ENCODE assay signal across 26 cellular contexts in genomic region chr4:41424541-41424940, GRCh38.
"Had no signal": no experiment of that assay in that cellular context is flagged by ENCODE, and none has a peak within 500 bp of the region (broad histone marks: within the 10 kb centered on the region; RNA-seq: fewer than 3 reads in every experiment).

No MANE protein-coding gene starts in this region.

- DNase-seq: activated B cell treated with CpG ODN at 0.5 μM for 24 hours; activated CD4-positive, alpha-beta T cell treated with anti-CD3 and anti-CD28 coated beads for 4 hours; activated CD4-positive, alpha-beta T cell treated with anti-CD3 and anti-CD28 coated beads, Interleukin-2, amount 50 U/mL, for 48 hours; activated CD8-positive, alpha-beta memory T cell treated with anti-CD3 and anti-CD28 coated beads, Interleukin-2, amount 50 U/mL, for 48 hours; activated naive CD4-positive, alpha-beta T cell treated with Interleukin-2 at 50 U/mL for 16 hours; activated naive CD8-positive, alpha-beta T cell treated with anti-CD3 and anti-CD28 coated beads, Interleukin-2, amount 10 ng/mL, durations not matched to agents 7 days and 5 days; activated T-cell treated with anti-CD3 and anti-CD28 coated beads, Interleukin-2, amount 50 U/mL, for 4 hours; amniotic stem cell; cerebellar nuclear complex; cortex of kidney; effector CD4-positive, alpha-beta T cell; glutamatergic neuron; hippocampal formation; left ventricle myocardium superior; mesenchymal stem cell; naive B cell; nucleus accumbens; right lobe of liver; small intestine; stimulated activated CD4-positive, alpha-beta T cell treated with anti-CD3 and anti-CD28 coated beads, Interleukin-2, amount 100 ng/mL, for 24 hours; stimulated activated naive CD8-positive, alpha-beta T cell treated with anti-CD3 and anti-CD28 coated beads, Interleukin-15, amount 100 ng/mL, for 72 hours; T-helper 9 cell; testis; upper lobe of left lung had no signal

- H3K9me3 Mint-ChIP-seq: activated B cell treated with CpG ODN at 0.5 μM for 24 hours; activated naive CD8-positive, alpha-beta T cell treated with anti-CD3 and anti-CD28 coated beads, Interleukin-2, amount 10 ng/mL, durations not matched to agents 7 days and 5 days had no signal

- H3K27me3 Mint-ChIP-seq: activated B cell treated with CpG ODN at 0.5 μM for 24 hours; activated naive CD8-positive, alpha-beta T cell treated with anti-CD3 and anti-CD28 coated beads, Interleukin-2, amount 10 ng/mL, durations not matched to agents 7 days and 5 days; stimulated activated naive CD8-positive, alpha-beta T cell treated with anti-CD3 and anti-CD28 coated beads, Interleukin-15, amount 100 ng/mL, for 72 hours had no signal

- H3K4me1 ChIP-seq: testis had no signal

- H3K27ac ChIP-seq: testis had no signal

- H3K36me3 Mint-ChIP-seq: activated naive CD8-positive, alpha-beta T cell treated with anti-CD3 and anti-CD28 coated beads, Interleukin-2, amount 10 ng/mL, durations not matched to agents 7 days and 5 days; naive B cell; stimulated activated effector memory CD8-positive, alpha-beta T cell treated with anti-CD3 and anti-CD28 coated beads, Interleukin-12 subunit alpha, Interleukin-12 subunit beta, amount 100 ng/mL, for 72 hours had no signal

- H3K4me1 Mint-ChIP-seq: activated B cell treated with CpG ODN at 0.5 μM for 24 hours; activated naive CD8-positive, alpha-beta T cell treated with anti-CD3 and anti-CD28 coated beads, Interleukin-2, amount 10 ng/mL, durations not matched to agents 7 days and 5 days; naive B cell; stimulated activated effector memory CD8-positive, alpha-beta T cell treated with anti-CD3 and anti-CD28 coated beads, Interleukin-12 subunit alpha, Interleukin-12 subunit beta, amount 100 ng/mL, for 72 hours; stimulated activated naive CD8-positive, alpha-beta T cell treated with anti-CD3 and anti-CD28 coated beads, Interleukin-15, amount 100 ng/mL, for 72 hours had no signal

- H3K4me3 Mint-ChIP-seq: activated B cell treated with CpG ODN at 0.5 μM for 24 hours; activated naive CD8-positive, alpha-beta T cell treated with anti-CD3 and anti-CD28 coated beads, Interleukin-2, amount 10 ng/mL, durations not matched to agents 7 days and 5 days; activated T-cell treated with anti-CD3 and anti-CD28 coated beads, Interleukin-2, amount 50 U/mL, for 4 hours; naive B cell; stimulated activated effector memory CD8-positive, alpha-beta T cell treated with anti-CD3 and anti-CD28 coated beads, Interleukin-12 subunit alpha, Interleukin-12 subunit beta, amount 100 ng/mL, for 72 hours; stimulated activated naive CD8-positive, alpha-beta T cell treated with anti-CD3 and anti-CD28 coated beads, Interleukin-15, amount 100 ng/mL, for 72 hours had no signal

- H3K27me3 ChIP-seq: right lobe of liver, testis, upper lobe of left lung had no signal

- H3K36me3 ChIP-seq: right lobe of liver had no signal

- H3K9me3 ChIP-seq: right lobe of liver, testis, upper lobe of left lung had no signal

- H3K27ac Mint-ChIP-seq: activated B cell treated with CpG ODN at 0.5 μM for 24 hours; activated naive CD8-positive, alpha-beta T cell treated with anti-CD3 and anti-CD28 coated beads, Interleukin-2, amount 10 ng/mL, durations not matched to agents 7 days and 5 days; stimulated activated effector memory CD8-positive, alpha-beta T cell treated with anti-CD3 and anti-CD28 coated beads, Interleukin-12 subunit alpha, Interleukin-12 subunit beta, amount 100 ng/mL, for 72 hours; stimulated activated naive CD8-positive, alpha-beta T cell treated with anti-CD3 and anti-CD28 coated beads, Interleukin-15, amount 100 ng/mL, for 72 hours had no signal

- ATAC-seq: activated T-cell treated with anti-CD3 and anti-CD28 coated beads, Interleukin-2, amount 50 U/mL, for 4 hours; esophagus mucosa; left ventricle myocardium superior; right lobe of liver; stimulated activated effector memory CD8-positive, alpha-beta T cell treated with anti-CD3 and anti-CD28 coated beads, Interleukin-12 subunit alpha, Interleukin-12 subunit beta, amount 100 ng/mL, for 72 hours; stimulated activated naive CD8-positive, alpha-beta T cell treated with anti-CD3 and anti-CD28 coated beads, Interleukin-15, amount 100 ng/mL, for 72 hours had no signal

- H3K4me3 ChIP-seq: right lobe of liver, testis, upper lobe of left lung had no signal
